ENCODE assay signal across 14 cellular contexts in the genomic region with DNA sequence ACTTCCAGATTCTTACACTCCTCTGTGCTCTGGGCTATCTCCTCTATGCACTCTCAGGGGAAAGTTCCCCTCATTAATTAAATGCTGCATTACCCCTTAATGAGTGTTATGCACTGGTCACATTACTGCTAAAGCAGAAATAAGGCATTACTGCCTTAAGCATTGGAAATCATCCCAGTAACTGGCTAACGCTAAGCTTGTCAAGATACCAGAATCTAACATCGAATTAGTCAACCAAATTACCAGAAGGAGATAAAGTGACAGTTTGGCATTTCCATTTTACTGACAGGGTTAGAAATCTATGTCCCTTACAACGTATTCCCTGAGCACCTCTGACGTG.
DNase-seq lines count a peak whose midpoint lies in the region; ATAC-seq and TF ChIP-seq lines count a peak whose summit lies in the region.
"Had no signal": no experiment of that assay in that cellular context is flagged by ENCODE, and none has a peak within 500 bp of the region (broad histone marks: within the 10 kb centered on the region; RNA-seq: fewer than 3 reads in every experiment).

No MANE protein-coding gene starts in this region.

- H3K9me3 ChIP-seq in T-helper 17 cell (ENCODE audit: control insufficient read depth, low read length, poor library complexity, severe bottlenecking) (no peaks in the 10 kb centered on the region), adrenal gland (replicated peaks in 1 of 3) (no peaks in the 10 kb centered on the region)
- H3K9me3 ChIP-seq: BE2C, psoas muscle, tibial artery had no signal

- H3K36me3 ChIP-seq in adrenal gland (replicated peaks in 1 of 2) = peaks cover 0 to 4% of the 10 kb centered on the region in 2 donors
- H3K36me3 ChIP-seq: BE2C, tibial artery had no signal

- intact Hi-C loops in adrenal gland (cut with DNase I) = loop anchor here in 1 of 2 donors (10.0 kb wide), 1 partner anchor 329 kb away; no protein-coding TSS in a partner anchor

- peaks cover 42% of the 10 kb centered on the region for H3K4me1 Mint-ChIP-seq in activated naive CD4-positive, alpha-beta T cell treated with anti-CD3 and anti-CD28 coated beads, Interleukin-2, amount 50 U/mL, for 24 hours
- peaks cover 18% of the 10 kb centered on the region for H3K4me1 Mint-ChIP-seq in T-helper 17 cell
- H3K4me1 Mint-ChIP-seq in effector memory CD8-positive, alpha-beta T cell (ENCODE audit: low read depth in 2 of 2) = peaks cover 9 to 13% of the 10 kb centered on the region in 2 donors
- H3K4me1 Mint-ChIP-seq in stimulated activated effector memory CD8-positive, alpha-beta T cell treated with anti-CD3 and anti-CD28 coated beads, Interleukin-12 subunit alpha, Interleukin-12 subunit beta, amount 100 ng/mL, for 72 hours = peaks cover 32% of the 10 kb centered on the region

- peaks cover 0 to 8% of the 10 kb centered on the region in 2 donors for H3K4me1 ChIP-seq in adrenal gland (replicated peaks in 1 of 2)
- H3K4me1 ChIP-seq: BE2C, psoas muscle had no signal

- TF ChIP-seq POLR2A in adrenal gland (IDR thresholded peaks at IDR 0.05) = no peak

- H3K27ac Mint-ChIP-seq in activated naive CD4-positive, alpha-beta T cell treated with anti-CD3 and anti-CD28 coated beads, Interleukin-2, amount 50 U/mL, for 24 hours = peak overlapping the region; percentile 43
- H3K27ac Mint-ChIP-seq in T-helper 17 cell = no peak overlapping the region
- peak overlapping the region in 1 of 2 donors; percentile 63 for H3K27ac Mint-ChIP-seq in effector memory CD8-positive, alpha-beta T cell
- H3K27ac Mint-ChIP-seq in stimulated activated effector memory CD8-positive, alpha-beta T cell treated with anti-CD3 and anti-CD28 coated beads, Interleukin-12 subunit alpha, Interleukin-12 subunit beta, amount 100 ng/mL, for 72 hours = peak overlapping the region; percentile 32

- no peak overlapping the region for H3K27ac ChIP-seq in adrenal gland
- H3K27ac ChIP-seq: psoas muscle, tibial artery had no signal

- peak; percentile 47 for ATAC-seq in T-helper 17 cell
- no peak for ATAC-seq in effector memory CD8-positive, alpha-beta T cell (replicated peaks)
- ATAC-seq in stimulated activated effector memory CD8-positive, alpha-beta T cell treated with anti-CD3 and anti-CD28 coated beads, Interleukin-12 subunit alpha, Interleukin-12 subunit beta, amount 100 ng/mL, for 72 hours = no peak
- ATAC-seq: psoas muscle had no signal

- H3K36me3 Mint-ChIP-seq in activated naive CD4-positive, alpha-beta T cell treated with anti-CD3 and anti-CD28 coated beads, Interleukin-2, amount 50 U/mL, for 24 hours = no peaks in the 10 kb centered on the region
- no peaks in the 10 kb centered on the region for H3K36me3 Mint-ChIP-seq in T-helper 17 cell (ENCODE audit: low read depth)
- no peaks in the 10 kb centered on the region for H3K36me3 Mint-ChIP-seq in effector memory CD8-positive, alpha-beta T cell (ENCODE audit: insufficient read depth)
- H3K36me3 Mint-ChIP-seq in stimulated activated effector memory CD8-positive, alpha-beta T cell treated with anti-CD3 and anti-CD28 coated beads, Interleukin-12 subunit alpha, Interleukin-12 subunit beta, amount 100 ng/mL, for 72 hours = no peaks in the 10 kb centered on the region

- no peak for TF ChIP-seq CTCF in adrenal gland (IDR thresholded peaks at IDR 0.05)

- peak overlapping the region; percentile 71 for H3K4me3 Mint-ChIP-seq in activated naive CD4-positive, alpha-beta T cell treated with anti-CD3 and anti-CD28 coated beads, Interleukin-2, amount 50 U/mL, for 24 hours
- H3K4me3 Mint-ChIP-seq in T-helper 17 cell = peak overlapping the region; percentile 50
- peak overlapping the region; percentile 53 to 66 for H3K4me3 Mint-ChIP-seq in effector memory CD8-positive, alpha-beta T cell
- peak overlapping the region; percentile 43 for H3K4me3 Mint-ChIP-seq in stimulated activated effector memory CD8-positive, alpha-beta T cell treated with anti-CD3 and anti-CD28 coated beads, Interleukin-12 subunit alpha, Interleukin-12 subunit beta, amount 100 ng/mL, for 72 hours

- peaks cover 20% of the 10 kb centered on the region for H3K27me3 ChIP-seq in adrenal gland

- no peaks in the 10 kb centered on the region for H3K27me3 Mint-ChIP-seq in activated naive CD4-positive, alpha-beta T cell treated with anti-CD3 and anti-CD28 coated beads, Interleukin-2, amount 50 U/mL, for 24 hours
- H3K27me3 Mint-ChIP-seq in T-helper 17 cell = no peaks in the 10 kb centered on the region
- peaks cover 6 to 13% of the 10 kb centered on the region in 2 donors for H3K27me3 Mint-ChIP-seq in effector memory CD8-positive, alpha-beta T cell

- no peak for DNase-seq in activated naive CD4-positive, alpha-beta T cell (lab: John Stamatoyannopoulos, UW)
- no peak for DNase-seq in T-helper 17 cell
- DNase-seq in effector memory CD8-positive, alpha-beta T cell = no peak
- DNase-seq in stimulated activated effector memory CD8-positive, alpha-beta T cell treated with anti-CD3 and anti-CD28 coated beads, Interleukin-12 subunit alpha, Interleukin-12 subunit beta, amount 100 ng/mL, for 72 hours (ENCODE audit: low spot score in 2 of 2) = no peak
- DNase-seq in NCI-H187 (lab: John Stamatoyannopoulos, UW) = no peak
- no peak for DNase-seq in adrenal gland
- no peak for DNase-seq in NCI-H1417 treated with DMSO at 0.1 percent for 48 hours (lab: John Stamatoyannopoulos, UW)
- DNase-seq: activated effector memory CD4-positive, alpha-beta T cell treated with anti-CD3 and anti-CD28 coated beads, Interleukin-2, amount 50 U/mL, for 16 hours; BE2C; caudate nucleus; left colon; psoas muscle; tibial artery had no signal

- 41 to 59% (median 56%) methylated on average over 4 of the region's 4 CpGs for WGBS in adrenal gland, 4 donors

- no peak overlapping the region for H3K4me3 ChIP-seq in adrenal gland
- H3K4me3 ChIP-seq: psoas muscle, tibial artery had no signal

- H3K9me3 Mint-ChIP-seq in activated naive CD4-positive, alpha-beta T cell treated with anti-CD3 and anti-CD28 coated beads, Interleukin-2, amount 50 U/mL, for 24 hours = no peaks in the 10 kb centered on the region
- no peaks in the 10 kb centered on the region for H3K9me3 Mint-ChIP-seq in effector memory CD8-positive, alpha-beta T cell
- H3K9me3 Mint-ChIP-seq in stimulated activated effector memory CD8-positive, alpha-beta T cell treated with anti-CD3 and anti-CD28 coated beads, Interleukin-12 subunit alpha, Interleukin-12 subunit beta, amount 100 ng/mL, for 72 hours = no peaks in the 10 kb centered on the region
